Comparison of ENCODE assay signal across 11 cellular contexts in the genomic region with DNA sequence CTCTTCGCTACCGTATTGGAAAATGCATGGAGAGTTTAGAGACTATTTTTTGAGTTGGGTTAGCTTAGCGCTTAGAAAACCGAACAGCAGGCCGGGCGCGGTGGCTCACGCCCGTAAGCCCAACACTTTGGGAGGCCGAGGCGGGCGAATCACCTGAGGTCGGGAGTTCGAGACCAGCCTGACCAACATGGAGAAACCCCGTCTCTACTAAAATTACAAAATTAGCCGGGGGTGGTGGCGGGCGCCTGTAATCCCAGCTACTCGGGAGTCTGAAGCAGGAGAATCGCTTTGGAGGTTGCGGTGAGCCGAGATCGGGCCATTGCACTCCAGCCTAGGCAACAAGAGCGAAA. TPM values are rescaled to one million over a fixed set of nuclear protein-coding genes. Genes with fewer than 3 reads are reported as not detected.
DNase-seq lines count a peak whose midpoint lies in the region; ATAC-seq and TF ChIP-seq lines count a peak whose summit lies in the region.
"Not testable (repeated sequence)": the region's sequence is repeated elsewhere in the genome, so short reads cannot be mapped to it uniquely, and the experiment has no call there.
"Had no signal": no experiment of that assay in that cellular context is flagged by ENCODE, and none has a peak within 500 bp of the region (broad histone marks: within the 10 kb centered on the region; RNA-seq: fewer than 3 reads in every experiment).

No MANE protein-coding gene starts in this region.

- peak overlapping the region; percentile 81 for H3K4me2 ChIP-seq in PC-9

- not testable (repeated sequence) for TF ChIP-seq CTCF in PC-9 (conservative IDR thresholded peaks at IDR 0.05); fibroblast of pulmonary artery (IDR thresholded peaks at IDR 0.05; ENCODE audit: low read length, missing control alignments); mucosa of descending colon (IDR thresholded peaks at IDR 0.05)

- H3K4me3 ChIP-seq in CD4-positive, alpha-beta memory T cell (ENCODE audit: low read length in 2 of 2) = peak overlapping the region; percentile 80 to 94
- peak overlapping the region; percentile 80 for H3K4me3 ChIP-seq in PC-9
- H3K4me3 ChIP-seq in adipocyte (ENCODE audit: low read length) = peak overlapping the region; percentile 88
- peak overlapping the region; percentile 86 for H3K4me3 ChIP-seq in fibroblast of pulmonary artery (replicated peaks; ENCODE audit: low read depth, low read length)
- H3K4me3 ChIP-seq in mucosa of descending colon = peak overlapping the region; percentile 49

- not testable (repeated sequence) for H3K9me3 ChIP-seq in CD4-positive, alpha-beta memory T cell (ENCODE audit: control insufficient read depth in 1 of 2, low read length in 2 of 2); PC-9 (ENCODE audit: insufficient read depth, low read depth); adipocyte (ENCODE audit: control insufficient read depth, low read length); mucosa of descending colon

- not testable (repeated sequence) for H3K9me3 Mint-ChIP-seq in CD4-positive, alpha-beta memory T cell; stimulated activated memory B cell treated with anti-CD40 and anti-IgM and Interleukin-4, amounts not matched to agents 10 μg/mL and 1 μg/mL and 100 μg/mL, for 72 hours

- peak overlapping the region; percentile 81 to 96 (median 96) for H3K27ac Mint-ChIP-seq in CD4-positive, alpha-beta memory T cell
- peak overlapping the region; percentile 61 for H3K27ac Mint-ChIP-seq in stimulated activated memory B cell treated with anti-CD40 and anti-IgM and Interleukin-4, amounts not matched to agents 10 μg/mL and 1 μg/mL and 100 μg/mL, for 72 hours

- H3K27me3 Mint-ChIP-seq in CD4-positive, alpha-beta memory T cell; stimulated activated memory B cell treated with anti-CD40 and anti-IgM and Interleukin-4, amounts not matched to agents 10 μg/mL and 1 μg/mL and 100 μg/mL, for 72 hours: not testable (repeated sequence)

- DNase-seq in CD4-positive, alpha-beta memory T cell; PC-9; adipocyte (ENCODE audit: low read depth); fibroblast of pulmonary artery (ENCODE audit: low read depth): not testable (repeated sequence)
- DNase-seq in mucosa of descending colon = peak in 1 of 3 donors; percentile 41

- not testable (repeated sequence) for H3K27me3 ChIP-seq in CD4-positive, alpha-beta memory T cell (ENCODE audit: insufficient read depth, low read length); PC-9 (ENCODE audit: insufficient read depth, low read depth); adipocyte (replicated peaks; ENCODE audit: control insufficient read depth, insufficient read depth, low read length)

- intact Hi-C loops in CD4-positive, alpha-beta memory T cell (cut with micrococcal nuclease) = loop anchor here (2.0 to 10.0 kb wide), 5 partner anchors 45 to 347 kb away; partner anchors contain the start of genes NLRC3, SLX4, ZNF174 and ZSCAN32
- intact Hi-C loops in PC-9 (cut with micrococcal nuclease; ENCODE audit: unreplicated experiment) = loop anchor here (2.0 to 10.0 kb wide), 4 partner anchors 99 to 317 kb away; partner anchors contain the start of genes OR1F1, ZNF174, ZNF263 and ZSCAN32
- intact Hi-C loops in mucosa of descending colon (cut with DNase I, micrococcal nuclease) = not testable (repeated sequence)

- not testable (repeated sequence) for H3K36me3 ChIP-seq in CD4-positive, alpha-beta memory T cell (ENCODE audit: insufficient read depth, low read length); PC-9 (ENCODE audit: low read depth); mucosa of descending colon (ENCODE audit: low read depth)
- H3K36me3 ChIP-seq in adipocyte (ENCODE audit: control insufficient read depth, insufficient read depth, low read length, severe bottlenecking) = peaks cover 16% of the 10 kb centered on the region

- H3K79me2 ChIP-seq in PC-9 (ENCODE audit: low read depth) = peaks cover 15% of the 10 kb centered on the region

- CTCF ChIA-PET in CD4-positive, alpha-beta memory T cell (lab: Charles Lee; ENCODE audit: partially characterized antibody) = interaction anchor here (0.8 to 2.8 kb wide), 5 partner anchors 9 to 351 kb away, joined by 3 to 11 read pairs (median 4); no protein-coding TSS in a partner anchor
- CTCF ChIA-PET in PC-9 (lab: Charles Lee) = interaction anchor here (0.7 kb wide), 1 partner anchor 11 kb away, joined by 10 read pairs; no protein-coding TSS in a partner anchor

- peaks cover 14 to 29% of the 10 kb centered on the region in 2 donors for H3K36me3 Mint-ChIP-seq in CD4-positive, alpha-beta memory T cell
- H3K36me3 Mint-ChIP-seq in stimulated activated memory B cell treated with anti-CD40 and anti-IgM and Interleukin-4, amounts not matched to agents 10 μg/mL and 1 μg/mL and 100 μg/mL, for 72 hours = not testable (repeated sequence)

- peak overlapping the region; percentile 78 for H3K27ac ChIP-seq in CD4-positive, alpha-beta memory T cell (ENCODE audit: low read depth, low read length)
- not testable (repeated sequence) for H3K27ac ChIP-seq in PC-9

- H3K9me2 ChIP-seq in PC-9 (ENCODE audit: insufficient read depth) = not testable (repeated sequence)

- peak overlapping the region; percentile 84 for H2AFZ ChIP-seq in PC-9

- TSS peak; percentile 61 for BruUV-seq in PC-9 (replicated peaks; lab: Mats Ljungman, UMichigan)

- not testable (repeated sequence) for H4K20me1 ChIP-seq in PC-9 (ENCODE audit: insufficient read depth)

- peaks cover 37 to 67% (median 51%) of the 10 kb centered on the region in 4 donors for H3K4me1 Mint-ChIP-seq in CD4-positive, alpha-beta memory T cell
- peaks cover 25% of the 10 kb centered on the region for H3K4me1 Mint-ChIP-seq in stimulated activated memory B cell treated with anti-CD40 and anti-IgM and Interleukin-4, amounts not matched to agents 10 μg/mL and 1 μg/mL and 100 μg/mL, for 72 hours

- POLR2A ChIA-PET in CD4-positive, alpha-beta memory T cell (lab: Charles Lee; ENCODE audit: partially characterized antibody) = interaction anchor here (1.4 to 2.8 kb wide), 7 partner anchors 9 to 343 kb away, joined by 7 to 28 read pairs (median 9); partner anchors contain the start of genes NAA60, ZNF174, ZNF263 and ZNF597
- POLR2A ChIA-PET in PC-9 (lab: Charles Lee; ENCODE audit: unreplicated experiment) = interaction anchor here (0.6 kb wide), 2 partner anchors 17 to 755 kb away, joined by 3 to 7 read pairs; no protein-coding TSS in a partner anchor

- not testable (repeated sequence) for ATAC-seq in mucosa of descending colon; stimulated activated memory B cell treated with anti-CD40 and anti-IgM and Interleukin-4, amounts not matched to agents 10 μg/mL and 1 μg/mL and 100 μg/mL, for 72 hours

- peak overlapping the region; percentile 85 to 93 (median 91) for H3K4me3 Mint-ChIP-seq in CD4-positive, alpha-beta memory T cell
- peak overlapping the region; percentile 78 for H3K4me3 Mint-ChIP-seq in stimulated activated memory B cell treated with anti-CD40 and anti-IgM and Interleukin-4, amounts not matched to agents 10 μg/mL and 1 μg/mL and 100 μg/mL, for 72 hours

- peaks cover 56% of the 10 kb centered on the region for H3K4me1 ChIP-seq in CD4-positive, alpha-beta memory T cell (ENCODE audit: insufficient read depth, low read length)
- peaks cover 20% of the 10 kb centered on the region for H3K4me1 ChIP-seq in PC-9 (replicated peaks; ENCODE audit: insufficient read depth)
- H3K4me1 ChIP-seq in adipocyte (ENCODE audit: control insufficient read depth, insufficient read depth, low read length) = peaks cover 12% of the 10 kb centered on the region
- H3K4me1 ChIP-seq in mucosa of descending colon (ENCODE audit: low read depth) = peaks cover 13% of the 10 kb centered on the region

- H3F3A ChIP-seq in PC-9 (ENCODE audit: insufficient read depth, low read depth) = not testable (repeated sequence)

- H3K9ac ChIP-seq in adipocyte (ENCODE audit: low read length) = peak overlapping the region; percentile 94

RNA-seq across cellular contexts. Expression of gene CLUAP1, which starts 0.6 kb away (rescaled TPM):
- 10 to 100 TPM; 24.6 to 25.4 TPM for total RNA-seq in CD4-positive, alpha-beta memory T cell
- 10 to 100 TPM; 26.4 to 41.5 TPM for polyA plus RNA-seq in CD4-positive, alpha-beta memory T cell
- total RNA-seq in PC-9 (2021) (47.0 and 61.4 TPM in 2 replicates), mucosa of descending colon (10 to 100 TPM in 2 of 3 donors, 1 to 10 TPM in 1; 8.3 to 37.3 (median 10.8) TPM)

RNA-seq across cellular contexts. Expression of gene C16orf90, which starts 6.1 kb away (rescaled TPM):
- not detected for total RNA-seq in CD4-positive, alpha-beta memory T cell
- polyA plus RNA-seq in CD4-positive, alpha-beta memory T cell = not detected
- total RNA-seq in PC-9 (2021) (not detected in 2 replicates), mucosa of descending colon (not detected)
- total RNA-seq: frontal cortex, M059J, NCI-H460, sciatic nerve, subcutaneous adipose tissue had no signal

RNA-seq across cellular contexts. Expression of gene NAA60, which starts 57.9 kb away (rescaled TPM):
- total RNA-seq in CD4-positive, alpha-beta memory T cell = 10 to 100 TPM; 58.1 to 62.9 TPM
- 10 to 100 TPM; 28.2 to 59.6 TPM for polyA plus RNA-seq in CD4-positive, alpha-beta memory T cell
- total RNA-seq in PC-9 (2021) (57.5 and 58.7 TPM in 2 replicates), mucosa of descending colon (10 to 100 TPM; 72.2 to 94.7 (median 83.3) TPM)

RNA-seq across cellular contexts. Expression of gene ZNF597, which starts 58.1 kb away (rescaled TPM):
- 1 to 10 TPM; 5.3 TPM for total RNA-seq in CD4-positive, alpha-beta memory T cell
- polyA plus RNA-seq in CD4-positive, alpha-beta memory T cell = 1 to 10 TPM; 1.0 to 1.9 TPM
- total RNA-seq in PC-9 (2021) (1.5 and 1.8 TPM in 2 replicates), mucosa of descending colon (1 to 10 TPM; 1.9 TPM)
